ENCODE assay signal across 8 cellular contexts in genomic region chr2:112055110-112055832, GRCh38. TPM values are rescaled to one million over a fixed set of nuclear protein-coding genes. Genes with fewer than 3 reads are reported as not detected.
A peak's percentile ranks its signal among the peaks of the same experiment; 100 is the strongest.
DNase-seq lines count a peak whose midpoint lies in the region; ATAC-seq lines count a peak whose summit lies in the region.

TMEM87B (plus strand) TSS chr2:112055269; CDS start chr2:112055592, 323 bp downstream.

- peak within 1 kb of the TSS; percentile 86 for H3K9ac ChIP-seq in endocrine pancreas (ENCODE audit: control insufficient read depth, insufficient read depth, low read length)

- no peaks in the 10 kb centered on the region for H3K36me3 ChIP-seq in endocrine pancreas (ENCODE audit: control insufficient read depth, insufficient read depth, low read length)
- H3K36me3 ChIP-seq in mesodermal cell (ENCODE audit: control insufficient read depth, insufficient read depth, low read length): peaks cover 26% of the 10 kb centered on the region

- POLR2A ChIA-PET in activated CD8-positive, alpha-beta memory T cell treated with anti-CD3 and anti-CD28 coated beads for 36 hours (lab: Charles Lee): interaction anchor here (1.3 to 2.4 kb wide), 2 partner anchors 159 to 171 kb away, joined by 3 to 9 read pairs; partner anchors contain the start of gene ANAPC1

- H3K27me3 ChIP-seq in endocrine pancreas (ENCODE audit: control insufficient read depth, insufficient read depth, low read length): no peaks in the 10 kb centered on the region

- H3K9me3 ChIP-seq in endocrine pancreas (ENCODE audit: control insufficient read depth, low read length) (no peaks in the 10 kb centered on the region), mesodermal cell (ENCODE audit: control insufficient read depth, low read length) (no peaks in the 10 kb centered on the region)

- peak; percentile 53 for ATAC-seq in GM21360 (IDR thresholded peaks at IDR 0.05; ENCODE audit: unreplicated experiment)

- H3K4me1 ChIP-seq in endocrine pancreas (ENCODE audit: control insufficient read depth, insufficient read depth, low read length) (peaks cover 5% of the 10 kb centered on the region), mesodermal cell (ENCODE audit: control insufficient read depth, insufficient read depth, low read length, poor library complexity, severe bottlenecking) (peaks cover 25% of the 10 kb centered on the region)

- H3K4me3 ChIP-seq in endocrine pancreas (ENCODE audit: control insufficient read depth, insufficient read depth, low read length) (peak within 1 kb of the TSS; percentile 73), mesodermal cell (ENCODE audit: extremely low read depth, insufficient read depth, low read length, poor library complexity, severe bottlenecking) (peak within 1 kb of the TSS; percentile 85)

- H3K27ac ChIP-seq in mesodermal cell (ENCODE audit: low read depth, low read length, severe bottlenecking): peak within 1 kb of the TSS; percentile 79

- CTCF ChIA-PET in activated CD8-positive, alpha-beta memory T cell treated with anti-CD3 and anti-CD28 coated beads for 36 hours (lab: Charles Lee): interaction anchor here (0.6 to 1.2 kb wide), 2 partner anchors 220 to 427 kb away, joined by 3 read pairs; no protein-coding TSS in a partner anchor

- DNase-seq in COR-L47 (lab: John Stamatoyannopoulos, UW) (peak; percentile 93), HT1080 (ENCODE audit: low read depth) (peak; percentile 91), NOMO-1 (lab: John Stamatoyannopoulos, UW; ENCODE audit: unreplicated experiment in 2 of 2) (peak; percentile 89 to 97)
- DNase-seq in stimulated activated CD8-positive, alpha-beta memory T cell treated with anti-CD3 and anti-CD28 coated beads, Interleukin-15, amount 100 ng/mL, for 48 hours (ENCODE audit: low read depth in 2 of 2): peak; percentile 94 to 95

- WGBS in mesodermal cell (ENCODE audit: insufficient coverage in 2 of 2), 2 experiments: 0% methylated on average over 63 to 64 of the region's 76 CpGs

RNA-seq across cellular contexts. Expression of gene TMEM87B, which starts in this region (rescaled TPM):
- total RNA-seq in HT1080 (2014; rRNA removed; shearing (Covaris generic)): 11.7 and 15.4 TPM in 2 replicates
- 12.5 and 16.3 TPM in 2 replicates for polyA plus RNA-seq in HT1080 (2015; cell fraction: cytosol; rRNA removed)
- 39.5 and 42.6 TPM in 2 replicates for polyA plus RNA-seq in HT1080 (2015; cell fraction: nucleus; rRNA removed)
- total RNA-seq in activated CD8-positive, alpha-beta memory T cell treated with anti-CD3 and anti-CD28 coated beads for 36 hours: 10 to 100 TPM; 14.8 to 16.0 TPM
- polyA plus RNA-seq in mesodermal cell (2013, experiment 1 of 2): 41.9 TPM
- polyA plus RNA-seq in mesodermal cell (2013, experiment 2 of 2): 40.2 TPM

Comparison
In these comparisons a context has a peak if more than half of its experiments do, and no peak if none do; other contexts are left out.
1. Peak in every context shown above with its lines: DNase-seq, ATAC-seq, H3K4me3 ChIP-seq and H3K27ac ChIP-seq.